ENCODE assay signal across 6 cellular contexts in the genomic region with DNA sequence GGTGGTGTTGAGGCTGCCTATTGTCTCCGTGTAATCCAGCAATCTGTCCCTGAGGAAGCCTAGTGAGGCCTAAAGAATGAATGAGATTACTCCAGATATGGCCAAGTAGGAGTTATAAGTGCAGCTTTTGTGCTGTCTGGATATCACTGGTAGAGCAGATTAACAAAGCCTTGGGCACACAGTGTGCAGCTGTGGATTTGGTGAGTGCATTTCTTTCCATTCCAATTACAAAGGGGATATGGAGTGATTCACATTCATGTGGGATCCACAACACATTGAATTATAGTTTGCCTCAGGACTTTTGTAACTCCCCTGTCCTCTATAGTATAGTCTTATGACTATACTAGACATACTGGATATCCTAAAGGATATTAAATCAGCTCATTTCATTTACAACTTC. TPM values are rescaled to one million over a fixed set of nuclear protein-coding genes. Genes with fewer than 3 reads are reported as not detected.
"Had no signal": no experiment of that assay in that cellular context is flagged by ENCODE, and none has a peak within 500 bp of the region (broad histone marks: within the 10 kb centered on the region; RNA-seq: fewer than 3 reads in every experiment).

No MANE protein-coding gene starts in this region.

- DNase-seq: GM23248, GOT3, HCEC 1CT, IMR-90, KG1 had no signal

- ATAC-seq: K562 had no signal

RNA-seq across cellular contexts. Expression of gene HLA-F, which starts 47.1 kb away (rescaled TPM):
- total RNA-seq: IMR-90 had no signal
- polyA plus RNA-seq: IMR-90 had no signal

RNA-seq across cellular contexts. Expression of gene HLA-G, which starts 57.3 kb away (rescaled TPM):
- total RNA-seq: GM23248, IMR-90, K562 had no signal
- polyA plus RNA-seq: IMR-90 had no signal
